In the genomic region with DNA sequence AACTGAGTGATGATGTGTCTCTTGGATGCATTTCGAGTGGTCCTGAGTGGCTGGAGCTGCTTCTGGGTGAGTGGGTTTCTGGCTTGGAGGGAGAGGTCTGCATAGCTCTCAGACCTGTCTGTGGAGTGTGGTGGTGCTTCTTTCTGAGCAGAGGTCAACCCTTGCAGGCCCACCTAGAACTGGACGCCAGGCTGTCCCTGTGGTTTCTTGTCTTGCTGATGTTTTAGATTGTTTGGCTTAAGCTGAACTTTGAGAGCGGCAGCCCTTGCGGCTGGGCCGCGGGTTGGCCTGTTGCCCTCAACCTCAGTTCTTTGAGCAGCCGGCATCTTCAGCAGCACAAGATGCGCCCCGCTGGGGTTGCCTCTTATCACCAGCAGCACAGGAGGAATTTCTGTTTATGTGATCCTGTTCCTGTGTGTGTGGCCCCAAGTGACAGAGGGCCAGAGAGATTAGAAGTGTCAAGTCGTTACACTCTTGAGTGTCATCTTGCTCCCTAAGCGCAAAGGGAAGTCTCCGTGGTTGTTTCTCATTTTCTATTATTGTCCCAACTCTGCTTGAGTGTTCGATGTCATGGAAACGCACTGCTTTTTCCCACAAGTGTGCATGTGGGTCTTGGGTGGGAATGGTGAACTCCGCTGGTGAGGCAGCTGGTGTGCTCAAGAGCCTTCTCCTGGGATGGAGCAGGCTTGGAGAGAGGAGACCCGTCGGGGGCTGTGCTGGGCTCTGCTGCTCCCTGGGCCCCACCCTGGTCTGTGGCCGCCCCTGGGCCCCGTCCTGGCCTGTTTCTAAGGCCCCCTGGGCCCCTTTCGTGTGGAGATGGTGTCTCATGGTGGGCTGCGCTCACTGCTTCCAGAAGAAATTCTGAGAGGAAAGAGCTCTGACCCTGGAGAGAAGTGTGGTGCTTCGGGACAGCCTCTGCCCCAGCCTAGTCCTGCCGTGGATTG, we compare ENCODE assay signal across 1 cellular context.
A peak's percentile ranks its signal among the peaks of the same experiment; 100 is the strongest.
TF ChIP-seq lines count a peak whose summit lies in the region.

No MANE protein-coding gene starts in this region.

TF ChIP-seq in K562, 482 proteins besides CTCF, POLR2A, EP300 and RAD21 (continued from another document and continues in another):
- TF ChIP-seq, protein P1, sequence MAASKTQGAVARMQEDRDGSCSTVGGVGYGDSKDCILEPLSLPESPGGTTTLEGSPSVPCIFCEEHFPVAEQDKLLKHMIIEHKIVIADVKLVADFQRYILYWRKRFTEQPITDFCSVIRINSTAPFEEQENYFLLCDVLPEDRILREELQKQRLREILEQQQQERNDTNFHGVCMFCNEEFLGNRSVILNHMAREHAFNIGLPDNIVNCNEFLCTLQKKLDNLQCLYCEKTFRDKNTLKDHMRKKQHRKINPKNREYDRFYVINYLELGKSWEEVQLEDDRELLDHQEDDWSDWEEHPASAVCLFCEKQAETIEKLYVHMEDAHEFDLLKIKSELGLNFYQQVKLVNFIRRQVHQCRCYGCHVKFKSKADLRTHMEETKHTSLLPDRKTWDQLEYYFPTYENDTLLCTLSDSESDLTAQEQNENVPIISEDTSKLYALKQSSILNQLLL (CRISPR knock-in tag; IDR thresholded peaks at IDR 0.05; ENCODE audit: borderline replicate concordance): no peak
- TF ChIP-seq NFRKB (IDR thresholded peaks at IDR 0.05; ENCODE audit: low read depth) (peak; percentile 36; the same call in 1 of the 2 replicates), NFIX (CRISPR knock-in tag; IDR thresholded peaks at IDR 0.05; ENCODE audit: low read depth) (no peak), GABPA (tag; conservative IDR thresholded peaks at IDR 0.05; ENCODE audit: low read depth) (peak; percentile 41), HOXB6 (CRISPR knock-in tag; IDR thresholded peaks at IDR 0.05; ENCODE audit: borderline replicate concordance) (no peak), ATF7 (IDR thresholded peaks at IDR 0.05) (peak; percentile 84), BRF1 (IDR thresholded peaks at IDR 0.05; ENCODE audit: borderline replicate concordance, extremely low read depth, insufficient read length) (no peak), RAD51 (IDR thresholded peaks at IDR 0.05; ENCODE audit: borderline replicate concordance, low read depth) (peak; percentile 41), U2AF2 (optimal IDR thresholded peaks at IDR 0.05; ENCODE audit: low read depth, low read length) (no peak), JUN (IDR thresholded peaks at IDR 0.05; ENCODE audit: borderline replicate concordance, low read depth, low read length) (peak; percentile 61; the same call in 1 of the 2 replicates), JUN (CRISPR knock-in tag; IDR thresholded peaks at IDR 0.05; ENCODE audit: borderline replicate concordance) (no peak), NFATC3 (IDR thresholded peaks at IDR 0.05) (peak; percentile 70; the same call in 1 of the 2 replicates), ZNF263 (CRISPR knock-in tag; IDR thresholded peaks at IDR 0.05; ENCODE audit: borderline replicate concordance) (no peak), LARP7 (IDR thresholded peaks at IDR 0.05) (no peak), ZNF830 (CRISPR knock-in tag; IDR thresholded peaks at IDR 0.05) (no peak)
- TF ChIP-seq, protein P2, sequence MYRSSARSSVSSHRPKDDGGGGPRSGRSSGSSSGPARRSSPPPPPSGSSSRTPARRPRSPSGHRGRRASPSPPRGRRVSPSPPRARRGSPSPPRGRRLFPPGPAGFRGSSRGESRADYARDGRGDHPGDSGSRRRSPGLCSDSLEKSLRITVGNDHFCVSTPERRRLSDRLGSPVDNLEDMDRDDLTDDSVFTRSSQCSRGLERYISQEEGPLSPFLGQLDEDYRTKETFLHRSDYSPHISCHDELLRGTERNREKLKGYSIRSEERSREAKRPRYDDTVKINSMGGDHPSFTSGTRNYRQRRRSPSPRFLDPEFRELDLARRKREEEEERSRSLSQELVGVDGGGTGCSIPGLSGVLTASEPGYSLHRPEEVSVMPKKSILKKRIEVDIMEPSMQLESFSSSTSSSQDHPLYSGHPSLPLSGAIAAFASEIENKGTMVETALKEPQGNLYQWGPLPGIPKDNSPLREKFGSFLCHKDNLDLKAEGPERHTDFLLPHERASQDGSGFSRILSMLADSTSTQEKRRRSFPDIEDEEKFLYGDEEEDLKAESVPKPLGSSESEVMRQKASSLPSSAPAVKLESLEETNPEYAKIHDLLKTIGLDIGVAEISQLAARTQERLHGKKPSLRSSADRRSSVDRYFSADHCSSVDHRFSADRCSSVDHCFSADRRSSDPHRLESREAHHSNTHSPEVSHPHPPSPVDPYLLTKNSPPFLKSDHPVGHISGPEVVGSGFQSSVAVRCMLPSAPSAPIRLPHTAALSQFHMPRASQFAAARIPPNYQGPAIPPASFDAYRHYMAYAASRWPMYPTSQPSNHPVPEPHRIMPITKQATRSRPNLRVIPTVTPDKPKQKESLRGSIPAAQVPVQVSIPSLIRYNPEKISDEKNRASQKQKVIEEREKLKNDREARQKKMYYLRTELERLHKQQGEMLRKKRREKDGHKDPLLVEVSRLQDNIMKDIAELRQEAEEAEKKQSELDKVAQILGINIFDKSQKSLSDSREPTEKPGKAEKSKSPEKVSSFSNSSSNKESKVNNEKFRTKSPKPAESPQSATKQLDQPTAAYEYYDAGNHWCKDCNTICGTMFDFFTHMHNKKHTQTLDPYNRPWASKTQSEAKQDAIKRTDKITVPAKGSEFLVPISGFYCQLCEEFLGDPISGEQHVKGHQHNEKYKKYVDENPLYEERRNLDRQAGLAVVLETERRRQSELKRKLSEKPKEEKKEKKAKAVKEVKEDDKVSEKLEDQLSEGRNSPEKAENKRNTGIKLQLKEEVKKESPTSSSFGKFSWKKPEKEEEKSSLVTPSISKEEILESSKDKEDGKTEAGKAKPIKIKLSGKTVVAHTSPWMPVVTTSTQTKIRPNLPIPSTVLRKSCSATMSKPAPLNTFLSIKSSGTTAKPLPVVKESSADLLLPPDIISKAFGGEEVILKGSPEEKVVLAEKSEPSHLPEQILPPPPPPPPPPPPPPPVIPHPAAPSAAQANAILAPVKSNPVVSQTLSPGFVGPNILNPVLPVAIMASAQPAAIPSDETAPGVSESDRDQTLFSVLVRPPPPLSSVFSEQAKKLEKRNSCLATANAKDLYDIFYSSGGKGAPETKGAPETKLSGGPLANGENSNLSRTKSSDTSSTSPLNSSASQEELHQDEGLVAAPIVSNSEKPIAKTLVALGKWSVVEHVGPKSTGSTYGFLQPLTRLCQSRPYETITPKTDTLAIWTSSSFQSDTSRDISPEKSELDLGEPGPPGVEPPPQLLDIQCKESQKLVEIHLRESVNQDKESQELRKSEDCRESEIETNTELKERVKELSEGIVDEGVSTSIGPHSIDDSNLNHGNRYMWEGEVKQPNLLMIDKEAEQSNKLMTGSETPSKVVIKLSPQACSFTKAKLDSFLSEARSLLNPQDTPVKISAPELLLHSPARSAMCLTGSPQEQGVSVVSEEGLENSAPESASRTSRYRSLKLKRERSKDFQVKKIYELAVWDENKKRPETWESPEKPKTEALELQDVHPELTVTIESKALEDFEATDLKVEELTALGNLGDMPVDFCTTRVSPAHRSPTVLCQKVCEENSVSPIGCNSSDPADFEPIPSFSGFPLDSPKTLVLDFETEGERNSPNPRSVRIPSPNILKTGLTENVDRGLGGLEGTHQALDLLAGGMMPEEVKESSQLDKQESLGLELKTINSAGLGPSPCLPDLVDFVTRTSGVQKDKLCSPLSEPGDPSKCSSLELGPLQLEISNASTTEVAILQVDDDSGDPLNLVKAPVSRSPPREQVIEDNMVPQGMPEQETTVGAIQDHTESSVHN (IDR thresholded peaks at IDR 0.05; ENCODE audit: borderline replicate concordance in 1 of 2, low read depth in 1 of 2): peak in 1 of 2 experiments; percentile 25; a peak in 1 of 4 replicates
- TF ChIP-seq, protein P3, sequence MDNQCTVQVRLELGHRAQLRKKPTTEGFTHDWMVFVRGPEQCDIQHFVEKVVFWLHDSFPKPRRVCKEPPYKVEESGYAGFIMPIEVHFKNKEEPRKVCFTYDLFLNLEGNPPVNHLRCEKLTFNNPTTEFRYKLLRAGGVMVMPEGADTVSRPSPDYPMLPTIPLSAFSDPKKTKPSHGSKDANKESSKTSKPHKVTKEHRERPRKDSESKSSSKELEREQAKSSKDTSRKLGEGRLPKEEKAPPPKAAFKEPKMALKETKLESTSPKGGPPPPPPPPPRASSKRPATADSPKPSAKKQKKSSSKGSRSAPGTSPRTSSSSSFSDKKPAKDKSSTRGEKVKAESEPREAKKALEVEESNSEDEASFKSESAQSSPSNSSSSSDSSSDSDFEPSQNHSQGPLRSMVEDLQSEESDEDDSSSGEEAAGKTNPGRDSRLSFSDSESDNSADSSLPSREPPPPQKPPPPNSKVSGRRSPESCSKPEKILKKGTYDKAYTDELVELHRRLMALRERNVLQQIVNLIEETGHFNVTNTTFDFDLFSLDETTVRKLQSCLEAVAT (IDR thresholded peaks at IDR 0.05): peak; percentile 38 to 95; a peak in 2 of 4 replicates
- TF ChIP-seq, protein P4, sequence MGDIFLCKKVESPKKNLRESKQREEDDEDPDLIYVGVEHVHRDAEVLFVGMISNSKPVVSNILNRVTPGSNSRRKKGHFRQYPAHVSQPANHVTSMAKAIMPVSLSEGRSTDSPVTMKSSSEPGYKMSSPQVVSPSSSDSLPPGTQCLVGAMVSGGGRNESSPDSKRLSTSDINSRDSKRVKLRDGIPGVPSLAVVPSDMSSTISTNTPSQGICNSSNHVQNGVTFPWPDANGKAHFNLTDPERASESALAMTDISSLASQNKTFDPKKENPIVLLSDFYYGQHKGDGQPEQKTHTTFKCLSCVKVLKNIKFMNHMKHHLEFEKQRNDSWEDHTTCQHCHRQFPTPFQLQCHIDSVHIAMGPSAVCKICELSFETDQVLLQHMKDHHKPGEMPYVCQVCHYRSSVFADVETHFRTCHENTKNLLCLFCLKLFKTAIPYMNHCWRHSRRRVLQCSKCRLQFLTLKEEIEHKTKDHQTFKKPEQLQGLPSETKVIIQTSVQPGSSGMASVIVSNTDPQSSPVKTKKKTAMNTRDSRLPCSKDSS (IDR thresholded peaks at IDR 0.05; ENCODE audit: low read depth, partially characterized antibody): no peak
- TF ChIP-seq, protein P5, sequence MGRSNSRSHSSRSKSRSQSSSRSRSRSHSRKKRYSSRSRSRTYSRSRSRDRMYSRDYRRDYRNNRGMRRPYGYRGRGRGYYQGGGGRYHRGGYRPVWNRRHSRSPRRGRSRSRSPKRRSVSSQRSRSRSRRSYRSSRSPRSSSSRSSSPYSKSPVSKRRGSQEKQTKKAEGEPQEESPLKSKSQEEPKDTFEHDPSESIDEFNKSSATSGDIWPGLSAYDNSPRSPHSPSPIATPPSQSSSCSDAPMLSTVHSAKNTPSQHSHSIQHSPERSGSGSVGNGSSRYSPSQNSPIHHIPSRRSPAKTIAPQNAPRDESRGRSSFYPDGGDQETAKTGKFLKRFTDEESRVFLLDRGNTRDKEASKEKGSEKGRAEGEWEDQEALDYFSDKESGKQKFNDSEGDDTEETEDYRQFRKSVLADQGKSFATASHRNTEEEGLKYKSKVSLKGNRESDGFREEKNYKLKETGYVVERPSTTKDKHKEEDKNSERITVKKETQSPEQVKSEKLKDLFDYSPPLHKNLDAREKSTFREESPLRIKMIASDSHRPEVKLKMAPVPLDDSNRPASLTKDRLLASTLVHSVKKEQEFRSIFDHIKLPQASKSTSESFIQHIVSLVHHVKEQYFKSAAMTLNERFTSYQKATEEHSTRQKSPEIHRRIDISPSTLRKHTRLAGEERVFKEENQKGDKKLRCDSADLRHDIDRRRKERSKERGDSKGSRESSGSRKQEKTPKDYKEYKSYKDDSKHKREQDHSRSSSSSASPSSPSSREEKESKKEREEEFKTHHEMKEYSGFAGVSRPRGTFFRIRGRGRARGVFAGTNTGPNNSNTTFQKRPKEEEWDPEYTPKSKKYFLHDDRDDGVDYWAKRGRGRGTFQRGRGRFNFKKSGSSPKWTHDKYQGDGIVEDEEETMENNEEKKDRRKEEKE (IDR thresholded peaks at IDR 0.05; ENCODE audit: borderline replicate concordance in 1 of 2, control insufficient read depth in 1 of 2, low read depth in 2 of 2, low read length in 1 of 2): peak in 1 of 2 experiments; percentile 84; a peak in 2 of 4 replicates
- TF ChIP-seq, protein P6, sequence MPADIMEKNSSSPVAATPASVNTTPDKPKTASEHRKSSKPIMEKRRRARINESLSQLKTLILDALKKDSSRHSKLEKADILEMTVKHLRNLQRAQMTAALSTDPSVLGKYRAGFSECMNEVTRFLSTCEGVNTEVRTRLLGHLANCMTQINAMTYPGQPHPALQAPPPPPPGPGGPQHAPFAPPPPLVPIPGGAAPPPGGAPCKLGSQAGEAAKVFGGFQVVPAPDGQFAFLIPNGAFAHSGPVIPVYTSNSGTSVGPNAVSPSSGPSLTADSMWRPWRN (IDR thresholded peaks at IDR 0.05; ENCODE audit: low read depth): peak; percentile 97
